ENCODE assay signal across 17 cellular contexts in genomic region chr5:177189416-177189815, GRCh38. TPM values are rescaled to one million over a fixed set of nuclear protein-coding genes. Genes with fewer than 3 reads are reported as not detected.
DNase-seq lines count a peak whose midpoint lies in the region; FAIRE-seq and TF ChIP-seq lines count a peak whose summit lies in the region.
"Had no signal": no experiment of that assay in that cellular context is flagged by ENCODE, and none has a peak within 500 bp of the region (broad histone marks: within the 10 kb centered on the region; RNA-seq: fewer than 3 reads in every experiment).

No MANE protein-coding gene starts in this region.

- H3K4me2 ChIP-seq in GM23248 (ENCODE audit: unreplicated experiment), result no peak overlapping the region

- no peak overlapping the region for H3K4me3 ChIP-seq in GM23248
- H3K4me3 ChIP-seq in astrocyte of the cerebellum (ENCODE audit: low read depth, low read length), result no peak overlapping the region
- H3K4me3 ChIP-seq: Peyer's patch, thyroid gland had no signal

- H3K27me3 ChIP-seq in GM23248 (replicated peaks; ENCODE audit: insufficient read depth), result no peaks in the 10 kb centered on the region
- H3K27me3 ChIP-seq: BE2C, Peyer's patch, thyroid gland had no signal

- H3F3A ChIP-seq in GM23248 (ENCODE audit: insufficient read depth), result peaks cover 9% of the 10 kb centered on the region

- H3K36me3 ChIP-seq in GM23248 (ENCODE audit: low read depth), result no peaks in the 10 kb centered on the region; the same call in 1 of the 2 replicates

- no peak for TF ChIP-seq CTCF in astrocyte of the cerebellum (IDR thresholded peaks at IDR 0.05; ENCODE audit: low read depth, low read length, missing control alignments)

- no peaks in the 10 kb centered on the region for H3K9me3 ChIP-seq in GM23248 (ENCODE audit: low read depth)
- H3K9me3 ChIP-seq: BE2C, Peyer's patch, thyroid gland had no signal

- peaks cover 89% of the 10 kb centered on the region for H3K79me2 ChIP-seq in GM23248 (ENCODE audit: insufficient read depth)

- FAIRE-seq in GM19239 (lab: Jason Lieb, UNC), result no peak
- FAIRE-seq: frontal cortex, GM18507 had no signal

- H4K20me1 ChIP-seq in GM23248 (ENCODE audit: insufficient read depth), result no peaks in the 10 kb centered on the region

- H3K9me2 ChIP-seq in GM23248 (ENCODE audit: insufficient read depth), result no peaks in the 10 kb centered on the region

- peaks cover 23% of the 10 kb centered on the region for H3K4me1 ChIP-seq in GM23248 (ENCODE audit: insufficient read depth)
- H3K4me1 ChIP-seq: Peyer's patch had no signal

- DNase-seq in AG20443 (ENCODE audit: low spot score) (peak; percentile 16), GM23248 (peak; percentile 46), astrocyte of the cerebellum (ENCODE audit: low read depth) (peak; percentile 5), kidney tubule cell (ENCODE audit: low spot score) (peak; percentile 22), GM19239 (ENCODE audit: insufficient read length, low spot score) (no peak), NCI-H2227 treated with DMSO at 0.1 percent for 48 hours (lab: John Stamatoyannopoulos, UW) (no peak), activated gamma-delta T cell (lab: John Stamatoyannopoulos, UW) (no peak), SK-N-DZ (ENCODE audit: low spot score) (no peak)
- DNase-seq: activated CD4-positive, alpha-beta T cell treated with anti-CD3 and anti-CD28 coated beads, Interleukin-2, amount 50 U/mL, for 4 hours; BE2C; endodermal cell; H7; NCI-H2171; Peyer's patch had no signal

- no peak overlapping the region for H2AFZ ChIP-seq in GM23248

- in situ Hi-C loops in GM23248 (cut with MboI), result no loop called here
- in situ Hi-C loops in astrocyte of the cerebellum (cut with HindIII; ENCODE audit: low sequenced_read_pairs), result no loop called here

- H3K27ac ChIP-seq in GM23248, result peak overlapping the region; percentile 18; the same call in 1 of the 2 replicates
- H3K27ac ChIP-seq: Peyer's patch had no signal

- H3K9ac ChIP-seq in GM23248, result no peak overlapping the region

RNA-seq across cellular contexts. Expression of gene NSD1, which starts 55.8 kb away (rescaled TPM):
- total RNA-seq in GM23248 (2014; rRNA removed; shearing (Covaris generic)), result 29.7 and 31.9 TPM in 2 replicates
- 25.9 and 26.9 TPM in 2 replicates for polyA plus RNA-seq in GM23248 (2016; fragmentation: Nextera tagmentation; extraction: Ambion mirVana)
- 0.19 and 0.31 TPM in 2 replicates for polyA plus RNA-seq in SK-N-DZ (2014; cell fraction: cytosol; rRNA removed)
- polyA plus RNA-seq in SK-N-DZ (2014; cell fraction: nucleus; rRNA removed), result 0.20 and 0.31 TPM in 2 replicates

Comparison
In these comparisons a context has a peak if more than half of its experiments do, and no peak if none do; other contexts are left out.
1. DNase-seq: peak in AG20443 (single experiment), GM23248 (single experiment), astrocyte of the cerebellum (single experiment) and kidney tubule cell (single experiment); none in GM19239 (single experiment), NCI-H2227 treated with DMSO at 0.1 percent for 48 hours (single experiment), activated gamma-delta T cell (single experiment) and SK-N-DZ (single experiment).